ENCODE assay signal across 10 cellular contexts in genomic region chr20:2693996-2694471, GRCh38. TPM values are rescaled to one million over a fixed set of nuclear protein-coding genes. Genes with fewer than 3 reads are reported as not detected.
DNase-seq lines count a peak whose midpoint lies in the region; ATAC-seq, FAIRE-seq and TF ChIP-seq lines count a peak whose summit lies in the region.
"Had no signal": no experiment of that assay in that cellular context is flagged by ENCODE, and none has a peak within 500 bp of the region (broad histone marks: within the 10 kb centered on the region; RNA-seq: fewer than 3 reads in every experiment).

No MANE protein-coding gene starts in this region.

- ATAC-seq in HepG2, result peak; percentile 3; the same call in 2 of the 3 replicates

- H4K20me1 ChIP-seq in HepG2 (ENCODE audit: insufficient read depth, low read length), result peaks cover 6% of the 10 kb centered on the region; the same call in 1 of the 2 replicates

- peaks cover 45% of the 10 kb centered on the region for H3K27me3 Mint-ChIP-seq in activated CD4-positive, alpha-beta memory T cell treated with anti-CD3 and anti-CD28 coated beads for 36 hours

- peaks cover 12% of the 10 kb centered on the region for H3K4me1 ChIP-seq in HepG2 (ENCODE audit: insufficient read depth, low read length)
- H3K4me1 ChIP-seq in thyroid gland, result peaks cover 3 to 22% of the 10 kb centered on the region in 2 donors

- intact Hi-C loops in activated CD4-positive, alpha-beta memory T cell treated with anti-CD3 and anti-CD28 coated beads for 36 hours (cut with micrococcal nuclease), result no loop called here
- intact Hi-C loops in HepG2 (cut with micrococcal nuclease; ENCODE audit: unreplicated experiment), result no loop called here
- intact Hi-C loops in thyroid gland (cut with DNase I), result loop anchor here (5.0 kb wide), 2 partner anchors 48 to 148 kb away; partner anchors contain the start of genes PCED1A and VPS16

- POLR2A ChIA-PET in activated CD4-positive, alpha-beta memory T cell treated with anti-CD3 and anti-CD28 coated beads for 36 hours (lab: Charles Lee), result no interaction called here
- POLR2A ChIA-PET in HepG2 (lab: Yijun Ruan, JAX), result interaction anchor here (2.3 kb wide), 1 partner anchor 42 kb away, joined by 8 read pairs; the partner anchor contains the start of gene NOP56

- H3K79me2 ChIP-seq in HepG2 (ENCODE audit: insufficient read depth, low read length), result no peaks in the 10 kb centered on the region

- H3K4me1 Mint-ChIP-seq in activated CD4-positive, alpha-beta memory T cell treated with anti-CD3 and anti-CD28 coated beads for 36 hours (ENCODE audit: low read depth), result peaks cover 9% of the 10 kb centered on the region

- TF ChIP-seq CTCF in HepG2 (CRISPR knock-in tag; IDR thresholded peaks at IDR 0.05) (no peak), thyroid gland (IDR thresholded peaks at IDR 0.05) (no peak)

- WGBS in HepG2 (ENCODE audit: low lambda C conversion rate), result 69% methylated on average over 21 of the region's 24 CpGs
- 31% methylated on average over 10 to 15 of the region's 24 CpGs for WGBS in thyroid gland, 2 donors

- FAIRE-seq in HepG2 (lab: Jason Lieb, UNC), result no peak

- no peak overlapping the region for H3K9ac ChIP-seq in HepG2 (ENCODE audit: insufficient read depth, low read depth, low read length)

- peak; percentile 31 for DNase-seq in NCI-H82 (lab: John Stamatoyannopoulos, UW)
- no peak for DNase-seq in NCI-H82 treated with DMSO at 0.1 percent for 48 hours (lab: John Stamatoyannopoulos, UW; ENCODE audit: unreplicated experiment)
- no peak for DNase-seq in activated CD4-positive, alpha-beta memory T cell treated with anti-CD3 and anti-CD28 coated beads for 36 hours
- DNase-seq in HepG2 (ENCODE audit: low spot score), result no peak
- DNase-seq in thyroid gland, result peak; percentile 30 to 49
- no peak for DNase-seq in NCI-H526 (lab: John Stamatoyannopoulos, UW)
- DNase-seq in NK-92 (lab: John Stamatoyannopoulos, UW; ENCODE audit: unreplicated experiment), result no peak
- DNase-seq in LoVo (ENCODE audit: low spot score), result no peak
- DNase-seq: NCI-H226 had no signal

- H3K27ac Mint-ChIP-seq in activated CD4-positive, alpha-beta memory T cell treated with anti-CD3 and anti-CD28 coated beads for 36 hours, result no peak overlapping the region
- H3K27ac Mint-ChIP-seq: dendritic cell treated with granulocyte-macrophage colony-stimulating factor and Interleukin-4, amounts not matched to agents 40 ng/mL and 50 ng/mL, for 4 days had no signal

- H3K4me3 ChIP-seq in HepG2 (replicated peaks in 1 of 3; ENCODE audit: insufficient read depth in 1 of 3, low read depth in 2 of 3, low read length in 3 of 3), result peak overlapping the region in 1 of 3 experiments; percentile 72; a peak in 1 of 6 replicates
- peak overlapping the region in 1 of 3 donors; percentile 58 for H3K4me3 ChIP-seq in thyroid gland (replicated peaks in 1 of 3)

- H3K9me3 ChIP-seq in HepG2 (ENCODE audit: low read length), result no peaks in the 10 kb centered on the region
- H3K9me3 ChIP-seq in thyroid gland, result no peaks in the 10 kb centered on the region

- no peak overlapping the region for H3K27ac ChIP-seq in HepG2 (ENCODE audit: extremely low read length, insufficient read depth, low read length)
- H3K27ac ChIP-seq in thyroid gland, result no peak overlapping the region

- H3K4me2 ChIP-seq in HepG2 (ENCODE audit: low read depth, low read length), result no peak overlapping the region

- CTCF ChIA-PET in activated CD4-positive, alpha-beta memory T cell treated with anti-CD3 and anti-CD28 coated beads for 36 hours (lab: Charles Lee), result interaction anchor here (0.9 to 1.5 kb wide), 5 partner anchors 24 to 359 kb away, joined by 3 to 6 read pairs (median 5); no protein-coding TSS in a partner anchor
- CTCF ChIA-PET in HepG2 (lab: Yijun Ruan, JAX; ENCODE audit: low intra/inter-chr PET ratio, low total read pairs), result no interaction called here

- TF ChIP-seq POLR2A in HepG2 (IDR thresholded peaks at IDR 0.05; ENCODE audit: insufficient read depth in 1 of 2, low read depth in 2 of 2, low read length in 2 of 2) (no peak), thyroid gland (IDR thresholded peaks at IDR 0.05) (peak in 1 of 2 donors; percentile 1)

- no peak for TF ChIP-seq RAD21 in HepG2 (CRISPR knock-in tag; IDR thresholded peaks at IDR 0.05)

- no peak overlapping the region for H2AFZ ChIP-seq in HepG2 (ENCODE audit: low read length)

- TF ChIP-seq EP300 in HepG2 (IDR thresholded peaks at IDR 0.05; ENCODE audit: low read depth in 2 of 2, low read length in 2 of 2), result no peak
- no peak for TF ChIP-seq EP300 in HepG2 (CRISPR knock-in tag; IDR thresholded peaks at IDR 0.05; ENCODE audit: borderline replicate concordance)

- H3K9me3 Mint-ChIP-seq in activated CD4-positive, alpha-beta memory T cell treated with anti-CD3 and anti-CD28 coated beads for 36 hours, result no peaks in the 10 kb centered on the region
- H3K9me3 Mint-ChIP-seq: dendritic cell treated with granulocyte-macrophage colony-stimulating factor and Interleukin-4, amounts not matched to agents 40 ng/mL and 50 ng/mL, for 4 days had no signal

- BruUV-seq in HepG2 (replicated peaks; lab: Mats Ljungman, UMichigan), result no TSS peak

- H3K36me3 ChIP-seq in HepG2 (replicated peaks in 1 of 2; ENCODE audit: control insufficient read depth in 1 of 2, insufficient read depth in 2 of 2, low read length in 2 of 2) (no peaks in the 10 kb centered on the region), thyroid gland (no peaks in the 10 kb centered on the region)

- peaks cover 3% of the 10 kb centered on the region for H3K36me3 Mint-ChIP-seq in activated CD4-positive, alpha-beta memory T cell treated with anti-CD3 and anti-CD28 coated beads for 36 hours

- H3K4me3 Mint-ChIP-seq in activated CD4-positive, alpha-beta memory T cell treated with anti-CD3 and anti-CD28 coated beads for 36 hours, result peak overlapping the region; percentile 13
- H3K4me3 Mint-ChIP-seq: dendritic cell treated with granulocyte-macrophage colony-stimulating factor and Interleukin-4, amounts not matched to agents 40 ng/mL and 50 ng/mL, for 4 days had no signal

- H3K27me3 ChIP-seq in HepG2 (ENCODE audit: control insufficient read depth in 1 of 2, insufficient read depth in 2 of 2, low read length in 2 of 2) (peaks cover 35 to 85% of the 10 kb centered on the region in 2 experiments), thyroid gland (no peaks in the 10 kb centered on the region)

- in situ Hi-C loops in HepG2 (cut with HindIII; ENCODE audit: extremely low pct_ligation_motif_present, low pct_unique_long_range_greater_than_20kb), result no loop called here

RNA-seq across cellular contexts. Expression of gene EBF4, which starts 1.5 kb away (rescaled TPM):
- total RNA-seq in activated CD4-positive, alpha-beta memory T cell treated with anti-CD3 and anti-CD28 coated beads for 36 hours, result 1 to 10 TPM; 5.9 to 6.6 TPM
- total RNA-seq in HepG2 (2016; rRNA removed; fragmentation: Illumina TruSeq; extraction: Trizol) (0.84 TPM in 1 of 2 replicates, not detected in the other), thyroid gland (10 to 100 TPM; 24.2 to 55.8 (median 42.4) TPM)
- not detected in 2 replicates for total RNA-seq in HepG2 (2016; cell fraction: cytosol; rRNA removed; fragmentation: Illumina TruSeq; extraction: Trizol; ENCODE audit: low read depth)
- 0.13 and 0.15 TPM in 2 replicates for total RNA-seq in HepG2 (2016; cell fraction: insoluble cytoplasmic fraction; rRNA removed; fragmentation: Illumina TruSeq; extraction: Trizol)
- total RNA-seq in HepG2 (2016; cell fraction: membrane; rRNA removed; fragmentation: Illumina TruSeq; extraction: Trizol), result 0.34 TPM in 2 replicates
- total RNA-seq in HepG2 (2016; cell fraction: nucleus; rRNA removed; fragmentation: Illumina TruSeq; extraction: Trizol), result 0.34 and 0.56 TPM in 2 replicates
- polyA plus RNA-seq in HepG2 (2011; rRNA removed), result 2.2 and 5.2 TPM in 2 replicates
- polyA plus RNA-seq in HepG2 (2011; cell fraction: cytosol; rRNA removed), result 1.7 and 2.0 TPM in 2 replicates
- 19.5 and 21.3 TPM in 2 replicates for polyA plus RNA-seq in HepG2 (2011; cell fraction: nucleus; rRNA removed)
- polyA plus RNA-seq in HepG2 (2012), result 3.4 and 9.8 TPM in 2 replicates
- 0.10 and 0.52 TPM in 2 replicates for polyA plus RNA-seq in HepG2 (2016; cell fraction: cytosol; fragmentation: Illumina TruSeq; extraction: Trizol; ENCODE audit: low read depth)
- polyA plus RNA-seq in HepG2 (2016; cell fraction: insoluble cytoplasmic fraction; fragmentation: Illumina TruSeq; extraction: Trizol; ENCODE audit: low read depth), result 0.11 and 0.45 TPM in 2 replicates
- 0.17 and 0.41 TPM in 2 replicates for polyA plus RNA-seq in HepG2 (2016; cell fraction: membrane; fragmentation: Illumina TruSeq; extraction: Trizol; ENCODE audit: low read depth)
- 1.1 and 2.1 TPM in 2 replicates for polyA plus RNA-seq in HepG2 (2016; cell fraction: nucleus; fragmentation: Illumina TruSeq; extraction: Trizol; ENCODE audit: insufficient read depth, low read depth)
- 3.8 TPM in 1 of 2 replicates, not detected in the other for polyA minus RNA-seq in HepG2 (2011; rRNA and poly(A)+ RNA removed; ENCODE audit: low replicate concordance)
- polyA minus RNA-seq in HepG2 (2011; cell fraction: cytosol; rRNA and poly(A)+ RNA removed), result 1.3 and 2.1 TPM in 2 replicates
- 4.8 and 7.2 TPM in 2 replicates for polyA minus RNA-seq in HepG2 (2011; cell fraction: nucleus; rRNA and poly(A)+ RNA removed)

RNA-seq across cellular contexts. Expression of gene IDH3B, which starts 30.0 kb away (rescaled TPM):
- 10 to 100 TPM; 95.6 to 99.1 TPM for total RNA-seq in activated CD4-positive, alpha-beta memory T cell treated with anti-CD3 and anti-CD28 coated beads for 36 hours
- total RNA-seq in HepG2 (2016; rRNA removed; fragmentation: Illumina TruSeq; extraction: Trizol) (215 and 246 TPM in 2 replicates), thyroid gland (100 to 1,000 TPM; 126 to 161 (median 141) TPM)
- 33.7 and 38.0 TPM in 2 replicates for total RNA-seq in HepG2 (2016; cell fraction: cytosol; rRNA removed; fragmentation: Illumina TruSeq; extraction: Trizol; ENCODE audit: low read depth)
- total RNA-seq in HepG2 (2016; cell fraction: insoluble cytoplasmic fraction; rRNA removed; fragmentation: Illumina TruSeq; extraction: Trizol), result 222 and 260 TPM in 2 replicates
- total RNA-seq in HepG2 (2016; cell fraction: membrane; rRNA removed; fragmentation: Illumina TruSeq; extraction: Trizol), result 44.8 and 48.2 TPM in 2 replicates
- total RNA-seq in HepG2 (2016; cell fraction: nucleus; rRNA removed; fragmentation: Illumina TruSeq; extraction: Trizol), result 137 and 140 TPM in 2 replicates
- 245 and 254 TPM in 2 replicates for polyA plus RNA-seq in HepG2 (2011; rRNA removed)
- 222 and 246 TPM in 2 replicates for polyA plus RNA-seq in HepG2 (2011; cell fraction: cytosol; rRNA removed)
- polyA plus RNA-seq in HepG2 (2011; cell fraction: nucleus; rRNA removed), result 901 and 966 TPM in 2 replicates
- 156 and 158 TPM in 2 replicates for polyA plus RNA-seq in HepG2 (2012)
- 22.8 and 27.4 TPM in 2 replicates for polyA plus RNA-seq in HepG2 (2016; cell fraction: cytosol; fragmentation: Illumina TruSeq; extraction: Trizol; ENCODE audit: low read depth)
- polyA plus RNA-seq in HepG2 (2016; cell fraction: insoluble cytoplasmic fraction; fragmentation: Illumina TruSeq; extraction: Trizol; ENCODE audit: low read depth), result 207 and 216 TPM in 2 replicates
- polyA plus RNA-seq in HepG2 (2016; cell fraction: membrane; fragmentation: Illumina TruSeq; extraction: Trizol; ENCODE audit: low read depth), result 27.1 and 32.5 TPM in 2 replicates
- polyA plus RNA-seq in HepG2 (2016; cell fraction: nucleus; fragmentation: Illumina TruSeq; extraction: Trizol; ENCODE audit: insufficient read depth, low read depth), result 236 and 251 TPM in 2 replicates
- polyA minus RNA-seq in HepG2 (2011; rRNA and poly(A)+ RNA removed; ENCODE audit: low replicate concordance), result 107 and 189 TPM in 2 replicates
- 74.0 and 74.8 TPM in 2 replicates for polyA minus RNA-seq in HepG2 (2011; cell fraction: cytosol; rRNA and poly(A)+ RNA removed)
- polyA minus RNA-seq in HepG2 (2011; cell fraction: nucleus; rRNA and poly(A)+ RNA removed), result 230 and 248 TPM in 2 replicates

RNA-seq across cellular contexts. Expression of gene NOP56, which starts 41.6 kb away (rescaled TPM):
- 100 to 1,000 TPM; 402 to 408 TPM for total RNA-seq in activated CD4-positive, alpha-beta memory T cell treated with anti-CD3 and anti-CD28 coated beads for 36 hours
- 646 and 1,116 TPM in 2 replicates for total RNA-seq in HepG2 (2016; rRNA removed; fragmentation: Illumina TruSeq; extraction: Trizol)
- total RNA-seq in HepG2 (2016; cell fraction: cytosol; rRNA removed; fragmentation: Illumina TruSeq; extraction: Trizol; ENCODE audit: low read depth), result 3,280 and 3,642 TPM in 2 replicates
- total RNA-seq in HepG2 (2016; cell fraction: insoluble cytoplasmic fraction; rRNA removed; fragmentation: Illumina TruSeq; extraction: Trizol), result 600 and 1,127 TPM in 2 replicates
- total RNA-seq in HepG2 (2016; cell fraction: membrane; rRNA removed; fragmentation: Illumina TruSeq; extraction: Trizol), result 2,832 and 3,011 TPM in 2 replicates
- total RNA-seq in HepG2 (2016; cell fraction: nucleus; rRNA removed; fragmentation: Illumina TruSeq; extraction: Trizol), result 1,362 and 1,462 TPM in 2 replicates
- 369 and 374 TPM in 2 replicates for polyA plus RNA-seq in HepG2 (2011; rRNA removed)
- 207 and 225 TPM in 2 replicates for polyA plus RNA-seq in HepG2 (2011; cell fraction: cytosol; rRNA removed)
- polyA plus RNA-seq in HepG2 (2011; cell fraction: nucleus; rRNA removed), result 1,398 and 1,412 TPM in 2 replicates
- polyA plus RNA-seq in HepG2 (2012), result 352 and 481 TPM in 2 replicates
- 3,484 and 3,697 TPM in 2 replicates for polyA plus RNA-seq in HepG2 (2016; cell fraction: cytosol; fragmentation: Illumina TruSeq; extraction: Trizol; ENCODE audit: low read depth)
- 637 and 642 TPM in 2 replicates for polyA plus RNA-seq in HepG2 (2016; cell fraction: insoluble cytoplasmic fraction; fragmentation: Illumina TruSeq; extraction: Trizol; ENCODE audit: low read depth)
- 2,607 and 2,624 TPM in 2 replicates for polyA plus RNA-seq in HepG2 (2016; cell fraction: membrane; fragmentation: Illumina TruSeq; extraction: Trizol; ENCODE audit: low read depth)
- 3,019 and 3,117 TPM in 2 replicates for polyA plus RNA-seq in HepG2 (2016; cell fraction: nucleus; fragmentation: Illumina TruSeq; extraction: Trizol; ENCODE audit: insufficient read depth, low read depth)
- 388 and 403 TPM in 2 replicates for polyA minus RNA-seq in HepG2 (2011; rRNA and poly(A)+ RNA removed; ENCODE audit: low replicate concordance)
- 134 TPM in 2 replicates for polyA minus RNA-seq in HepG2 (2011; cell fraction: cytosol; rRNA and poly(A)+ RNA removed)
- polyA minus RNA-seq in HepG2 (2011; cell fraction: nucleus; rRNA and poly(A)+ RNA removed), result 938 and 1,127 TPM in 2 replicates
- 10 to 100 TPM; 46.8 to 85.9 (median 64.1) TPM for total RNA-seq in thyroid gland

Comparison
In these comparisons a context has a peak if more than half of its experiments do, and no peak if none do; other contexts are left out.
1. DNase-seq: peak in NCI-H82 (single experiment) and thyroid gland (2 of 2); none in NCI-H82 treated with DMSO at 0.1 percent for 48 hours (single experiment), activated CD4-positive, alpha-beta memory T cell treated with anti-CD3 and anti-CD28 coated beads for 36 hours (single experiment), HepG2 (single experiment), NCI-H526 (0 of 2), NK-92 (single experiment) and LoVo (single experiment).
2. RNA of gene NOP56, which starts 41.6 kb away (total RNA-seq): 600 to 3,642 TPM in HepG2 and 402 to 408 TPM in activated CD4-positive, alpha-beta memory T cell treated with anti-CD3 and anti-CD28 coated beads for 36 hours; 46.8 to 85.9 TPM in thyroid gland; every median in the first group is over 4 times any median in the second.